In genomic region chr14:49920260-49920659, GRCh38 we compare ENCODE assay signal across 14 cellular contexts. TPM values are rescaled to one million over a fixed set of nuclear protein-coding genes. Genes with fewer than 3 reads are reported as not detected.
A peak's percentile ranks its signal among the peaks of the same experiment; 100 is the strongest.
DNase-seq lines count a peak whose midpoint lies in the region; ATAC-seq and TF ChIP-seq lines count a peak whose summit lies in the region.
"Had no signal": no experiment of that assay in that cellular context is flagged by ENCODE, and none has a peak within 500 bp of the region (broad histone marks: within the 10 kb centered on the region; RNA-seq: fewer than 3 reads in every experiment).

No MANE protein-coding gene starts in this region.

- H3K27ac ChIP-seq in HEK293 (ENCODE audit: extremely low read depth, low read depth, low read length) (no peak overlapping the region), WERI-Rb-1 (no peak overlapping the region)
- H3K27ac ChIP-seq: KMS-11, PC-9 had no signal

- H3K27me3 ChIP-seq in WERI-Rb-1 (ENCODE audit: insufficient read depth, low read depth, severe bottlenecking) (no peaks in the 10 kb centered on the region), BE2C (no peaks in the 10 kb centered on the region)

- TF ChIP-seq CTCF in HEK293 (tag by site-specific recombination; IDR thresholded peaks at IDR 0.05) (no peak), activated B cell treated with CpG ODN at 0.5 μM for 24 hours (IDR thresholded peaks at IDR 0.05) (no peak), type B pancreatic cell (conservative IDR thresholded peaks at IDR 0.05) (no peak), WERI-Rb-1 (IDR thresholded peaks at IDR 0.05; ENCODE audit: low read depth, low read length) (no peak), BE2C (IDR thresholded peaks at IDR 0.05; ENCODE audit: low read depth, low read length) (no peak)

- ATAC-seq in activated B cell treated with CpG ODN at 0.5 μM for 24 hours (ENCODE audit: low read depth) (no peak), naive B cell (ENCODE audit: low read depth in 2 of 2) (no peak)

- H3K36me3 ChIP-seq in HEK293 (ENCODE audit: control insufficient read depth in 2 of 2, insufficient read depth in 1 of 2, low read length in 2 of 2) (no peaks in the 10 kb centered on the region), WERI-Rb-1 (no peaks in the 10 kb centered on the region), BE2C (no peaks in the 10 kb centered on the region)

- H3K9me3 ChIP-seq in HEK293 (ENCODE audit: control insufficient read depth, insufficient read depth, low read depth, low read length) (no peaks in the 10 kb centered on the region), WERI-Rb-1 (ENCODE audit: severe bottlenecking) (no peaks in the 10 kb centered on the region), BE2C (no peaks in the 10 kb centered on the region)

- H3K4me1 Mint-ChIP-seq in activated B cell treated with CpG ODN at 0.5 μM for 24 hours (peaks cover 44% of the 10 kb centered on the region), naive B cell (peaks cover 26 to 41% (median 40%) of the 10 kb centered on the region in 3 donors), type B pancreatic cell (ENCODE audit: unreplicated experiment) (peaks cover 3% of the 10 kb centered on the region)

- no peak for DNase-seq in activated B cell treated with CpG ODN at 0.5 μM for 24 hours
- no peak for DNase-seq in naive B cell
- no peak for DNase-seq in type B pancreatic cell (ENCODE audit: extremely low spot score, unreplicated experiment)
- DNase-seq in WERI-Rb-1 = no peak
- no peak for DNase-seq in head of caudate nucleus
- DNase-seq in BE2C = no peak
- DNase-seq: Calu3, NCI-H1417 treated with DMSO at 0.1 percent for 48 hours, NCI-H1930, NCI-H345, NCI-H524 treated with DMSO at 0.1 percent for 48 hours had no signal

- POLR2A ChIA-PET in HEK293 (lab: Yijun Ruan, JAX) (no interaction called here), activated B cell treated with CpG ODN at 0.5 μM for 24 hours (lab: Charles Lee) (interaction anchor here (0.5 to 1.7 kb wide), 10 partner anchors 12 to 142 kb away, joined by 3 to 9 read pairs (median 3); partner anchors contain the start of gene ARF6)

- no peaks in the 10 kb centered on the region for H3K36me3 Mint-ChIP-seq in activated B cell treated with CpG ODN at 0.5 μM for 24 hours (ENCODE audit: low read depth)
- no peaks in the 10 kb centered on the region for H3K36me3 Mint-ChIP-seq in naive B cell
- H3K36me3 Mint-ChIP-seq in type B pancreatic cell = no peaks in the 10 kb centered on the region

- CTCF ChIA-PET in HEK293 (lab: Yijun Ruan, JAX) = interaction anchor here (0.6 to 0.7 kb wide), 2 partner anchors 35 to 411 kb away, joined by 3 read pairs; no protein-coding TSS in a partner anchor
- CTCF ChIA-PET in activated B cell treated with CpG ODN at 0.5 μM for 24 hours (lab: Charles Lee) = no interaction called here

- intact Hi-C loops in activated B cell treated with CpG ODN at 0.5 μM for 24 hours (cut with micrococcal nuclease) = no loop called here
- intact Hi-C loops in head of caudate nucleus (cut with DNase I) = no loop called here

- H3K27ac Mint-ChIP-seq in activated B cell treated with CpG ODN at 0.5 μM for 24 hours = peak overlapping the region; percentile 76
- peak overlapping the region; percentile 73 to 90 (median 89) for H3K27ac Mint-ChIP-seq in naive B cell
- peak overlapping the region; percentile 76 for H3K27ac Mint-ChIP-seq in type B pancreatic cell

- no peak overlapping the region for H3K4me3 ChIP-seq in HEK293 (ENCODE audit: low read depth, low read length)
- no peak overlapping the region for H3K4me3 ChIP-seq in WERI-Rb-1 (ENCODE audit: low read depth, low read length)
- no peak overlapping the region for H3K4me3 ChIP-seq in BE2C (ENCODE audit: low read depth, low read length)
- H3K4me3 ChIP-seq: PC-9 had no signal

- no peak overlapping the region for H3K4me3 Mint-ChIP-seq in activated B cell treated with CpG ODN at 0.5 μM for 24 hours
- H3K4me3 Mint-ChIP-seq in naive B cell = peak overlapping the region in 2 of 8 donors; percentile 31 to 70
- H3K4me3 Mint-ChIP-seq in type B pancreatic cell = no peak overlapping the region

- peaks cover 3% of the 10 kb centered on the region for H3K9me3 Mint-ChIP-seq in activated B cell treated with CpG ODN at 0.5 μM for 24 hours
- H3K9me3 Mint-ChIP-seq in naive B cell = no peaks in the 10 kb centered on the region
- H3K9me3 Mint-ChIP-seq in type B pancreatic cell = peaks cover 5% of the 10 kb centered on the region

- no peaks in the 10 kb centered on the region for H3K27me3 Mint-ChIP-seq in activated B cell treated with CpG ODN at 0.5 μM for 24 hours
- H3K27me3 Mint-ChIP-seq in naive B cell = no peaks in the 10 kb centered on the region
- no peaks in the 10 kb centered on the region for H3K27me3 Mint-ChIP-seq in type B pancreatic cell

- H3K4me1 ChIP-seq in HEK293 (ENCODE audit: control insufficient read depth, insufficient read depth, low read length) = peaks cover 9% of the 10 kb centered on the region
- no peaks in the 10 kb centered on the region for H3K4me1 ChIP-seq in BE2C

TF ChIP-seq in HEK293, 187 proteins besides CTCF, POLR2A, EP300 and RAD21 (continues in another document):
- TF ChIP-seq SP2 (tag by site-specific recombination; IDR thresholded peaks at IDR 0.05) (no peak), RBAK (tag by site-specific recombination; IDR thresholded peaks at IDR 0.05) (no peak), GLI4 (tag by site-specific recombination; IDR thresholded peaks at IDR 0.05) (no peak), ZBTB20 (tag by site-specific recombination; IDR thresholded peaks at IDR 0.05) (0 out of 2 replicates have a peak, but pooled peaks have one; percentile 14), GLIS2 (tag by site-specific recombination; IDR thresholded peaks at IDR 0.05) (no peak), ZNF280C (tag by site-specific recombination; IDR thresholded peaks at IDR 0.05) (no peak), PATZ1 (tag by site-specific recombination; IDR thresholded peaks at IDR 0.05) (no peak), ZNF37A (tag by site-specific recombination; IDR thresholded peaks at IDR 0.05) (no peak), SP7 (tag by site-specific recombination; IDR thresholded peaks at IDR 0.05) (peak; percentile 60; the same call in 1 of the 2 replicates), ZNF571 (tag by site-specific recombination; IDR thresholded peaks at IDR 0.05) (no peak), ZNF266 (tag by site-specific recombination; IDR thresholded peaks at IDR 0.05; ENCODE audit: low read depth) (no peak), ZBTB17 (tag by site-specific recombination; IDR thresholded peaks at IDR 0.05) (peak; percentile 52), ZNF132 (tag by site-specific recombination; IDR thresholded peaks at IDR 0.05; ENCODE audit: borderline replicate concordance) (no peak), ZBTB49 (tag by site-specific recombination; IDR thresholded peaks at IDR 0.05; ENCODE audit: low read depth) (no peak)

RNA-seq across cellular contexts. Expression of gene ARF6, which starts 27.4 kb away (rescaled TPM):
- 136 and 142 TPM in 2 replicates for total RNA-seq in activated B cell treated with CpG ODN at 0.5 μM for 24 hours
- 100 to 1,000 TPM; 161 to 190 (median 184) TPM for polyA plus RNA-seq in naive B cell (ENCODE audit: low read depth in 6 of 6)
- total RNA-seq in type B pancreatic cell (ENCODE audit: low replicate concordance) = 86.4 and 184 TPM in 2 replicates
- 34.3 TPM for polyA plus RNA-seq in BE2C (2012; ENCODE audit: insufficient read depth, insufficient read length, low read depth)
